In genomic region chr13:53200498-53201453, GRCh38 we compare ENCODE assay signal across 8 cellular contexts.
A peak's percentile ranks its signal among the peaks of the same experiment; 100 is the strongest.
DNase-seq lines count a peak whose midpoint lies in the region; ATAC-seq and TF ChIP-seq lines count a peak whose summit lies in the region.

No MANE protein-coding gene starts in this region.

- peaks cover 0 to 5% (median 0%) of the 10 kb centered on the region in 4 donors for H3K9me3 ChIP-seq in liver (ENCODE audit: control insufficient read depth in 4 of 4, low read length in 3 of 4)

- H3K9ac ChIP-seq in liver (ENCODE audit: low read depth in 1 of 2, low read length in 2 of 2), result no peak overlapping the region

- intact Hi-C loops in dorsolateral prefrontal cortex (cut with DNase I), result no loop called here

- peak in 52 of 56 donors; percentile 13 to 62 (median 44) for TF ChIP-seq CTCF in dorsolateral prefrontal cortex (IDR thresholded peaks at IDR 0.05 in 54 of 56, conservative IDR thresholded peaks at IDR 0.05 in 2 of 56; ENCODE audit: low read depth in 1 of 56, partially characterized antibody in 56 of 56)
- no peak for TF ChIP-seq CTCF in liver (IDR thresholded peaks at IDR 0.05; ENCODE audit: low read depth, low read length, missing input control)

- ATAC-seq in GM18870 (IDR thresholded peaks at IDR 0.05; ENCODE audit: unreplicated experiment), result no peak

- 18% methylated on average over 121 of the region's 121 CpGs for WGBS in liver

- H3K4me3 ChIP-seq in dorsolateral prefrontal cortex (peak overlapping the region in 18 of 59 donors; percentile 2 to 44 (median 30)), liver (ENCODE audit: low read depth in 1 of 3, low read length in 3 of 3) (no peak overlapping the region)

- H3K27ac ChIP-seq in dorsolateral prefrontal cortex (no peak overlapping the region), liver (ENCODE audit: low read depth in 1 of 2, low read length in 2 of 2) (no peak overlapping the region)

- H3K36me3 ChIP-seq in liver (ENCODE audit: control insufficient read depth in 4 of 4, insufficient read depth in 3 of 4, low read depth in 1 of 4, low read length in 3 of 4), result no peaks in the 10 kb centered on the region

- peak in 1 of 2 donors; percentile 44 for TF ChIP-seq RAD21 in liver (IDR thresholded peaks at IDR 0.05)

- H3K27me3 ChIP-seq in dorsolateral prefrontal cortex, result peaks cover 0 to 47% (median 22%) of the 10 kb centered on the region in 45 donors
- peaks cover 0 to 23% (median 3%) of the 10 kb centered on the region in 4 donors for H3K27me3 ChIP-seq in liver (ENCODE audit: control insufficient read depth in 4 of 4, insufficient read depth in 4 of 4, low read length in 3 of 4)

- DNase-seq in stimulated activated CD4-positive, alpha-beta T cell treated with anti-CD3 and anti-CD28 coated beads, Interleukin-2, amount 100 ng/mL, for 48 hours, result peak; percentile 7 to 10
- no peak for DNase-seq in stimulated activated CD4-positive, alpha-beta T cell treated with anti-CD3 and anti-CD28 coated beads, Interleukin-4, amount 100 ng/mL, for 24 hours
- DNase-seq in dorsolateral prefrontal cortex, result peak in 2 of 10 donors; percentile 20 to 43
- DNase-seq in GOT3 (lab: John Stamatoyannopoulos, UW), result no peak
- no peak for DNase-seq in activated effector memory CD4-positive, alpha-beta T cell treated with Interleukin-2 at 50 U/mL for 16 hours
- DNase-seq in DMS53 (lab: John Stamatoyannopoulos, UW), result no peak

- peaks cover 0 to 6% (median 2%) of the 10 kb centered on the region in 4 donors for H3K4me1 ChIP-seq in liver (ENCODE audit: control insufficient read depth in 4 of 4, insufficient read depth in 4 of 4, low read length in 3 of 4)

TF ChIP-seq in liver, 16 proteins besides CTCF, POLR2A, EP300 and RAD21:
- TF ChIP-seq MAX (IDR thresholded peaks at IDR 0.05), result no peak
- TF ChIP-seq, protein P1, sequence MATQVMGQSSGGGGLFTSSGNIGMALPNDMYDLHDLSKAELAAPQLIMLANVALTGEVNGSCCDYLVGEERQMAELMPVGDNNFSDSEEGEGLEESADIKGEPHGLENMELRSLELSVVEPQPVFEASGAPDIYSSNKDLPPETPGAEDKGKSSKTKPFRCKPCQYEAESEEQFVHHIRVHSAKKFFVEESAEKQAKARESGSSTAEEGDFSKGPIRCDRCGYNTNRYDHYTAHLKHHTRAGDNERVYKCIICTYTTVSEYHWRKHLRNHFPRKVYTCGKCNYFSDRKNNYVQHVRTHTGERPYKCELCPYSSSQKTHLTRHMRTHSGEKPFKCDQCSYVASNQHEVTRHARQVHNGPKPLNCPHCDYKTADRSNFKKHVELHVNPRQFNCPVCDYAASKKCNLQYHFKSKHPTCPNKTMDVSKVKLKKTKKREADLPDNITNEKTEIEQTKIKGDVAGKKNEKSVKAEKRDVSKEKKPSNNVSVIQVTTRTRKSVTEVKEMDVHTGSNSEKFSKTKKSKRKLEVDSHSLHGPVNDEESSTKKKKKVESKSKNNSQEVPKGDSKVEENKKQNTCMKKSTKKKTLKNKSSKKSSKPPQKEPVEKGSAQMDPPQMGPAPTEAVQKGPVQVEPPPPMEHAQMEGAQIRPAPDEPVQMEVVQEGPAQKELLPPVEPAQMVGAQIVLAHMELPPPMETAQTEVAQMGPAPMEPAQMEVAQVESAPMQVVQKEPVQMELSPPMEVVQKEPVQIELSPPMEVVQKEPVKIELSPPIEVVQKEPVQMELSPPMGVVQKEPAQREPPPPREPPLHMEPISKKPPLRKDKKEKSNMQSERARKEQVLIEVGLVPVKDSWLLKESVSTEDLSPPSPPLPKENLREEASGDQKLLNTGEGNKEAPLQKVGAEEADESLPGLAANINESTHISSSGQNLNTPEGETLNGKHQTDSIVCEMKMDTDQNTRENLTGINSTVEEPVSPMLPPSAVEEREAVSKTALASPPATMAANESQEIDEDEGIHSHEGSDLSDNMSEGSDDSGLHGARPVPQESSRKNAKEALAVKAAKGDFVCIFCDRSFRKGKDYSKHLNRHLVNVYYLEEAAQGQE (IDR thresholded peaks at IDR 0.05), result peak; percentile 96

Comparison
In these comparisons a context has a peak if more than half of its experiments do, and no peak if none do; other contexts are left out.
1. DNase-seq: peak in stimulated activated CD4-positive, alpha-beta T cell treated with anti-CD3 and anti-CD28 coated beads, Interleukin-2, amount 100 ng/mL, for 48 hours (2 of 2); none in stimulated activated CD4-positive, alpha-beta T cell treated with anti-CD3 and anti-CD28 coated beads, Interleukin-4, amount 100 ng/mL, for 24 hours (single experiment), GOT3 (single experiment), activated effector memory CD4-positive, alpha-beta T cell treated with Interleukin-2 at 50 U/mL for 16 hours (single experiment) and DMS53 (single experiment).